Comparison of ENCODE assay signal across 8 cellular contexts in genomic region chr5:69024241-69024651, GRCh38.
DNase-seq lines count a peak whose midpoint lies in the region; ATAC-seq and TF ChIP-seq lines count a peak whose summit lies in the region.

No MANE protein-coding gene starts in this region.

- ATAC-seq in Panc1: peak; percentile 72; the same call in 1 of the 2 replicates
- ATAC-seq in HG03135 (IDR thresholded peaks at IDR 0.05; ENCODE audit: unreplicated experiment): no peak
- ATAC-seq in HG03139 (IDR thresholded peaks at IDR 0.05; ENCODE audit: unreplicated experiment): no peak

- in situ Hi-C loops in HAP-1 (cut with MboI; ENCODE audit: low sequenced_read_pairs) (no loop called here), Panc1 (cut with HindIII; ENCODE audit: low pct_unique_long_range_greater_than_20kb, low sequenced_read_pairs) (no loop called here)

- H3K9me3 ChIP-seq in HAP-1 (no peaks in the 10 kb centered on the region), Panc1 (ENCODE audit: control insufficient read depth, insufficient read depth, low read depth, low read length) (no peaks in the 10 kb centered on the region)

- H3K4me1 Mint-ChIP-seq in mesothelial cell of epicardium: no peaks in the 10 kb centered on the region

- no peaks in the 10 kb centered on the region for H3K9me3 Mint-ChIP-seq in mesothelial cell of epicardium

- DNase-seq in DMS 273 (lab: John Stamatoyannopoulos, UW; ENCODE audit: unreplicated experiment) (peak; percentile 72), HAP-1 (ENCODE audit: low spot score in 2 of 2) (peak; percentile 57 to 64), Panc1 (ENCODE audit: low read depth, low spot score) (no peak), dermis blood vessel endothelial cell (peak; percentile 66), mesothelial cell of epicardium (ENCODE audit: low spot score in 2 of 2, unreplicated experiment in 2 of 2) (no peak)
- DNase-seq in effector CD4-positive, alpha-beta T cell: no peak

- H3K4me3 Mint-ChIP-seq in mesothelial cell of epicardium: no peak overlapping the region

- no peaks in the 10 kb centered on the region for H3K27me3 Mint-ChIP-seq in mesothelial cell of epicardium (ENCODE audit: low read depth)

- peak; percentile 74 for TF ChIP-seq CTCF in Panc1 (IDR thresholded peaks at IDR 0.05)
- peak; percentile 65 for TF ChIP-seq CTCF in mesothelial cell of epicardium (IDR thresholded peaks at IDR 0.05; ENCODE audit: unreplicated experiment)

- no peak overlapping the region for H3K27ac Mint-ChIP-seq in mesothelial cell of epicardium

- CTCF ChIA-PET in Panc1 (lab: Charles Lee): interaction anchor here (0.5 to 0.7 kb wide), 4 partner anchors 17 to 1686 kb away, joined by 3 to 9 read pairs (median 4); no protein-coding TSS in a partner anchor

- no peaks in the 10 kb centered on the region for H3K36me3 Mint-ChIP-seq in mesothelial cell of epicardium

- no TSS peak for BruUV-seq in Panc1 (replicated peaks; lab: Mats Ljungman, UMichigan)

- peaks cover 13% of the 10 kb centered on the region for H3K27me3 ChIP-seq in HAP-1 (ENCODE audit: low read depth)
- peaks cover 24% of the 10 kb centered on the region for H3K27me3 ChIP-seq in Panc1 (ENCODE audit: control insufficient read depth, insufficient read depth, low read length)

- POLR2A ChIA-PET in Panc1 (lab: Charles Lee): no interaction called here

- H3K27ac ChIP-seq in Panc1 (ENCODE audit: low read length): no peak overlapping the region

- intact Hi-C loops in Panc1 (cut with micrococcal nuclease; ENCODE audit: unreplicated experiment): no loop called here

- no peaks in the 10 kb centered on the region for H3K36me3 ChIP-seq in HAP-1 (replicated peaks)
- H3K36me3 ChIP-seq in Panc1 (ENCODE audit: control insufficient read depth, insufficient read depth, low read length): no peaks in the 10 kb centered on the region

- H3K4me1 ChIP-seq in HAP-1: no peaks in the 10 kb centered on the region
- H3K4me1 ChIP-seq in Panc1 (ENCODE audit: control insufficient read depth, insufficient read depth, low read length): no peaks in the 10 kb centered on the region

- H3K4me3 ChIP-seq in HAP-1: no peak overlapping the region
- no peak overlapping the region for H3K4me3 ChIP-seq in Panc1 (ENCODE audit: low read depth in 2 of 2, low read length in 2 of 2)

Comparison
In these comparisons a context has a peak if more than half of its experiments do, and no peak if none do; other contexts are left out.
1. DNase-seq: peak in DMS 273 (single experiment), HAP-1 (2 of 2) and dermis blood vessel endothelial cell (single experiment); none in Panc1 (single experiment), mesothelial cell of epicardium (0 of 2) and effector CD4-positive, alpha-beta T cell (single experiment).